ENCODE assay signal across 8 cellular contexts in genomic region chr1:92482665-92483441, GRCh38. TPM values are rescaled to one million over a fixed set of nuclear protein-coding genes. Genes with fewer than 3 reads are reported as not detected.
DNase-seq lines count a peak whose midpoint lies in the region; ATAC-seq and TF ChIP-seq lines count a peak whose summit lies in the region.

No MANE protein-coding gene starts in this region.

- intact Hi-C loops in body of pancreas (cut with DNase I) (no loop called here), lower lobe of right lung (cut with DNase I) (no loop called here), transverse colon (cut with DNase I; ENCODE audit: low total_unique reads) (no loop called here)

- H3K36me3 ChIP-seq in OCI-LY3 (replicated peaks; ENCODE audit: low read depth, low read length) (no peaks in the 10 kb centered on the region), body of pancreas (replicated peaks in 1 of 2; ENCODE audit: insufficient read depth in 1 of 2, low read depth in 2 of 2) (no peaks in the 10 kb centered on the region), lower lobe of right lung (no peaks in the 10 kb centered on the region), transverse colon (no peaks in the 10 kb centered on the region)

- WGBS in body of pancreas, 2 donors, result 2 to 7% methylated on average over 10 to 53 of the region's 53 CpGs
- 1% methylated on average over 46 of the region's 53 CpGs; no CpG with 5 or more reads in 1 of the 2 donors for WGBS in transverse colon (ENCODE audit: low coverage in 1 of 2), 2 donors

- peak overlapping the region; percentile 87 for H3K4me2 ChIP-seq in OCI-LY3 (ENCODE audit: low read length)

- DNase-seq in NCI-H1417 (lab: John Stamatoyannopoulos, UW), result peak; percentile 1 to 65 (median 33)
- no peak for DNase-seq in NCI-H1417 treated with DMSO at 0.1 percent for 48 hours (lab: John Stamatoyannopoulos, UW)
- DNase-seq in body of pancreas, result peak in 3 of 4 donors; percentile 26 to 45 (median 29)
- DNase-seq in lower lobe of right lung, result peak; percentile 48
- DNase-seq in transverse colon, result peak; percentile 30
- no peak for DNase-seq in GM19238 (ENCODE audit: insufficient read length, low spot score)

- TF ChIP-seq CTCF in OCI-LY3 (IDR thresholded peaks at IDR 0.05; ENCODE audit: low read depth, low read length) (no peak), body of pancreas (IDR thresholded peaks at IDR 0.05) (no peak), lower lobe of right lung (IDR thresholded peaks at IDR 0.05) (no peak), transverse colon (IDR thresholded peaks at IDR 0.05) (no peak)

- H3K27me3 ChIP-seq in OCI-LY3 (ENCODE audit: low read depth, low read length) (peaks cover 7% of the 10 kb centered on the region), body of pancreas (no peaks in the 10 kb centered on the region), lower lobe of right lung (ENCODE audit: low read depth) (peaks cover 89% of the 10 kb centered on the region), transverse colon (peaks cover 93% of the 10 kb centered on the region)

- in situ Hi-C loops in transverse colon (cut with MboI; ENCODE audit: low pct_ligation_motif_present in 1 of 4, low pct_unique_long_range_greater_than_20kb in 1 of 4, low sequenced_read_pairs in 3 of 4), result no loop called here

- H3K9ac ChIP-seq in OCI-LY3 (ENCODE audit: low read length), result peak overlapping the region; percentile 75

- H3K4me3 ChIP-seq in OCI-LY3 (ENCODE audit: low read length) (peak overlapping the region; percentile 90), body of pancreas (peak overlapping the region in 1 of 2 donors; percentile 68), lower lobe of right lung (peak overlapping the region; percentile 63), transverse colon (peak overlapping the region; percentile 0 to 64 (median 44))

- no peak for ATAC-seq in body of pancreas
- ATAC-seq in lower lobe of right lung, result peak in 1 of 2 donors; percentile 3
- no peak for ATAC-seq in GM19328 (IDR thresholded peaks at IDR 0.05; ENCODE audit: unreplicated experiment)

- H3K9me3 ChIP-seq in OCI-LY3 (ENCODE audit: insufficient read depth, low read length), result no peaks in the 10 kb centered on the region
- H3K9me3 ChIP-seq in body of pancreas, result no peaks in the 10 kb centered on the region
- H3K9me3 ChIP-seq in lower lobe of right lung, result no peaks in the 10 kb centered on the region
- H3K9me3 ChIP-seq in transverse colon, result no peaks in the 10 kb centered on the region

- H3K79me2 ChIP-seq in OCI-LY3 (ENCODE audit: low read length), result no peaks in the 10 kb centered on the region

- H4K20me1 ChIP-seq in OCI-LY3 (ENCODE audit: insufficient read depth, low read length), result no peaks in the 10 kb centered on the region

- no peak for TF ChIP-seq EP300 in transverse colon (IDR thresholded peaks at IDR 0.05; ENCODE audit: low read depth)

- no peak overlapping the region for H3K27ac ChIP-seq in OCI-LY3 (ENCODE audit: low read length)
- H3K27ac ChIP-seq in body of pancreas, result peak overlapping the region; percentile 46 to 97 (median 97)
- H3K27ac ChIP-seq in lower lobe of right lung, result peak overlapping the region; percentile 53
- H3K27ac ChIP-seq in transverse colon, result peak overlapping the region; percentile 71 to 82 (median 74)

- H2AFZ ChIP-seq in OCI-LY3 (ENCODE audit: low read depth, low read length), result 0 out of 2 replicates have a peak overlapping the region, but pooled peaks have one; percentile 58

- TF ChIP-seq POLR2A in body of pancreas (IDR thresholded peaks at IDR 0.05) (no peak), transverse colon (IDR thresholded peaks at IDR 0.05) (no peak)

- H3K4me1 ChIP-seq in OCI-LY3 (ENCODE audit: low read length) (peaks cover 6% of the 10 kb centered on the region; the same call in 1 of the 2 replicates), body of pancreas (peaks cover 62% of the 10 kb centered on the region), lower lobe of right lung (peaks cover 68% of the 10 kb centered on the region), transverse colon (peaks cover 12 to 72% (median 67%) of the 10 kb centered on the region in 4 donors)

RNA-seq across cellular contexts. Expression of gene GFI1, which starts 3.9 kb away (rescaled TPM):
- total RNA-seq in body of pancreas (10 to 100 TPM in 1 of 2 donors, 1 to 10 TPM in 1; 6.7 to 14.5 TPM), lower lobe of right lung (3.3 TPM), transverse colon (10 to 100 TPM in 1 of 4 donors, 1 to 10 TPM in 3; 4.5 to 15.7 (median 9.2) TPM)

Comparison
In these comparisons a context has a peak if more than half of its experiments do, and no peak if none do; other contexts are left out.
1. DNase-seq: peak in NCI-H1417 (3 of 3), body of pancreas (3 of 4), lower lobe of right lung (single experiment) and transverse colon (single experiment); none in NCI-H1417 treated with DMSO at 0.1 percent for 48 hours (single experiment) and GM19238 (single experiment).